Comparison of ENCODE assay signal across 17 cellular contexts in the genomic region with DNA sequence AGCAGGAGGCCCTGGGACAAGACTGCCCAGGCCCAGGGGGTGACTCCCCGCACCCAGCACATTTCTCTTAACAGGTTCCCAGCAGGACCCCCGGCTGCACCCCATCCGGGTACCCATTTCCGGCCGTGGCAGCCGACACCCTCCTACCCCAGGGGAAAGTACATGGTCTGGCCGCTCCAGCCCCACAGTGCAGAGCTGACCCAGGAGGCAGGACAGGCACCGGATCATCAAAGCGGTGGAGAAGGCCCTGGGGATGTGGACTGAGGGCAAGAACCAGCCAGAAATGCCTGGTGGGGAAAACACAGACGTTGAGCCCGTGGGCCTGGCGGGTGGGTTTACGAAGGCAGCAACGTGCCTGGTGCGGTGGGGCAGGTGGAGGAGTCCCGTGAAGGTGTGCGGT.
"Had no signal": no experiment of that assay in that cellular context is flagged by ENCODE, and none has a peak within 500 bp of the region (broad histone marks: within the 10 kb centered on the region; RNA-seq: fewer than 3 reads in every experiment).

No MANE protein-coding gene starts in this region.

- H3K4me1 Mint-ChIP-seq: activated naive CD8-positive, alpha-beta T cell treated with anti-CD3 and anti-CD28 coated beads, Interleukin-2, amount 50 U/mL, for 24 hours; activated T-helper 17 cell treated with anti-CD3 and anti-CD28 coated beads, Interleukin-2, amount 50 U/mL, for 72 hours; immature natural killer cell had no signal

- H3K36me3 Mint-ChIP-seq: immature natural killer cell; natural killer cell treated with Interleukin-12 subunit alpha and Interleukin-12 subunit beta and Interleukin-15 and Interleukin-18, amount 100 ng/mL, for 72 hours had no signal

- H3K36me3 ChIP-seq: spleen, upper lobe of left lung, WERI-Rb-1 had no signal

- ATAC-seq: activated naive CD8-positive, alpha-beta T cell treated with anti-CD3 and anti-CD28 coated beads, Interleukin-2, amount 50 U/mL, for 24 hours; activated T-helper 17 cell treated with anti-CD3 and anti-CD28 coated beads, Interleukin-2, amount 50 U/mL, for 72 hours; natural killer cell treated with Interleukin-12 subunit alpha and Interleukin-12 subunit beta and Interleukin-15 and Interleukin-18, amount 100 ng/mL, for 72 hours had no signal

- H3K27ac Mint-ChIP-seq: activated naive CD8-positive, alpha-beta T cell treated with anti-CD3 and anti-CD28 coated beads, Interleukin-2, amount 50 U/mL, for 24 hours; activated T-cell treated with anti-CD3 and anti-CD28 coated beads, Interleukin-2, amount 50 U/mL, for 24 hours; activated T-helper 17 cell treated with anti-CD3 and anti-CD28 coated beads, Interleukin-2, amount 50 U/mL, for 72 hours; immature natural killer cell; natural killer cell treated with Interleukin-12 subunit alpha and Interleukin-12 subunit beta and Interleukin-15 and Interleukin-18, amount 100 ng/mL, for 72 hours had no signal

- H3K27ac ChIP-seq: spleen, upper lobe of left lung, WERI-Rb-1 had no signal

- H3K9me3 Mint-ChIP-seq: immature natural killer cell had no signal

- DNase-seq: activated CD4-positive, alpha-beta T cell treated with anti-CD3 and anti-CD28 coated beads for 1 hour; activated naive CD4-positive, alpha-beta T cell; activated naive CD8-positive, alpha-beta T cell treated with anti-CD3 and anti-CD28 coated beads, Interleukin-2, amount 50 U/mL, for 24 hours; activated T-cell treated with anti-CD3 and anti-CD28 coated beads, Interleukin-2, amount 50 U/mL, for 24 hours; erythroblast; foreskin fibroblast; immature natural killer cell; nucleus accumbens; retina; spleen; stimulated activated CD4-positive, alpha-beta T cell treated with anti-CD3 and anti-CD28 coated beads, Interleukin-4, amount 100 ng/mL, for 1 hour; stimulated activated naive CD4-positive, alpha-beta T cell treated with Interleukin-2 at 50 U/mL for 16 hours; T-helper 1 cell; WERI-Rb-1 had no signal

- H3K4me3 ChIP-seq: spleen, upper lobe of left lung had no signal

- H3K4me3 Mint-ChIP-seq: activated naive CD8-positive, alpha-beta T cell treated with anti-CD3 and anti-CD28 coated beads, Interleukin-2, amount 50 U/mL, for 24 hours; activated T-cell treated with anti-CD3 and anti-CD28 coated beads, Interleukin-2, amount 50 U/mL, for 24 hours; activated T-helper 17 cell treated with anti-CD3 and anti-CD28 coated beads, Interleukin-2, amount 50 U/mL, for 72 hours; immature natural killer cell; natural killer cell treated with Interleukin-12 subunit alpha and Interleukin-12 subunit beta and Interleukin-15 and Interleukin-18, amount 100 ng/mL, for 72 hours had no signal

- H3K4me1 ChIP-seq: upper lobe of left lung had no signal

- H3K27me3 Mint-ChIP-seq: activated naive CD8-positive, alpha-beta T cell treated with anti-CD3 and anti-CD28 coated beads, Interleukin-2, amount 50 U/mL, for 24 hours had no signal

- H3K27me3 ChIP-seq: upper lobe of left lung had no signal
